Comparison of ENCODE assay signal across 9 cellular contexts in genomic region chr2:126664234-126664633, GRCh38. TPM values are rescaled to one million over a fixed set of nuclear protein-coding genes. Genes with fewer than 3 reads are reported as not detected.
A peak's percentile ranks its signal among the peaks of the same experiment; 100 is the strongest.
DNase-seq lines count a peak whose midpoint lies in the region; ATAC-seq, FAIRE-seq and TF ChIP-seq lines count a peak whose summit lies in the region.
"Had no signal": no experiment of that assay in that cellular context is flagged by ENCODE, and none has a peak within 500 bp of the region (broad histone marks: within the 10 kb centered on the region; RNA-seq: fewer than 3 reads in every experiment).

No MANE protein-coding gene starts in this region.

- TF ChIP-seq POLR2A in heart left ventricle (IDR thresholded peaks at IDR 0.05) (no peak), stomach (IDR thresholded peaks at IDR 0.05) (no peak), H54 (IDR thresholded peaks at IDR 0.05; ENCODE audit: low read depth, low read length) (no peak)

- CTCF ChIA-PET in activated CD8-positive, alpha-beta T cell treated with anti-CD3 and anti-CD28 coated beads, Interleukin-2, amount 10 ng/mL, durations not matched to agents 7 days and 5 days (lab: Charles Lee) = interaction anchor here (0.8 to 3.5 kb wide), 7 partner anchors 30 to 137 kb away, joined by 3 to 16 read pairs (median 4); no protein-coding TSS in a partner anchor

- H3K27ac ChIP-seq in heart left ventricle (peak overlapping the region in 10 of 12 donors; percentile 6 to 98 (median 58)), stomach (peak overlapping the region in 3 of 5 donors; percentile 62 to 96 (median 65)), GM23338 (ENCODE audit: low read depth) (no peak overlapping the region)

- intact Hi-C loops in heart left ventricle (cut with DNase I) = no loop called here
- intact Hi-C loops in Right ventricle myocardium superior (cut with DNase I) = no loop called here
- intact Hi-C loops in stomach (cut with DNase I; ENCODE audit: low total_unique reads) = no loop called here

- H3K27me3 ChIP-seq in heart left ventricle = no peaks in the 10 kb centered on the region
- no peaks in the 10 kb centered on the region for H3K27me3 ChIP-seq in stomach
- no peaks in the 10 kb centered on the region for H3K27me3 ChIP-seq in GM23338 (ENCODE audit: insufficient read depth)

- peak overlapping the region; percentile 95 for H3K27ac Mint-ChIP-seq in activated CD8-positive, alpha-beta T cell treated with anti-CD3 and anti-CD28 coated beads, Interleukin-2, amount 10 ng/mL, durations not matched to agents 7 days and 5 days
- no peak overlapping the region for H3K27ac Mint-ChIP-seq in GM23338

- H3K4me3 Mint-ChIP-seq in activated CD8-positive, alpha-beta T cell treated with anti-CD3 and anti-CD28 coated beads, Interleukin-2, amount 10 ng/mL, durations not matched to agents 7 days and 5 days = peak overlapping the region; percentile 48
- H3K4me3 Mint-ChIP-seq in GM23338 = no peak overlapping the region

- WGBS in heart left ventricle, 4 donors = 34 to 57% (median 43%) methylated on average over 3 of the region's 3 CpGs
- 53 to 70% (median 55%) methylated on average over 3 of the region's 3 CpGs for WGBS in stomach, 5 donors

- H3K27me3 Mint-ChIP-seq in activated CD8-positive, alpha-beta T cell treated with anti-CD3 and anti-CD28 coated beads, Interleukin-2, amount 10 ng/mL, durations not matched to agents 7 days and 5 days (ENCODE audit: low read depth) = no peaks in the 10 kb centered on the region
- H3K27me3 Mint-ChIP-seq in GM23338 (ENCODE audit: insufficient read depth, low read depth, poor library complexity) = peaks cover 5% of the 10 kb centered on the region

- no peak for TF ChIP-seq EP300 in stomach (IDR thresholded peaks at IDR 0.05)

- H3K4me1 Mint-ChIP-seq in activated CD8-positive, alpha-beta T cell treated with anti-CD3 and anti-CD28 coated beads, Interleukin-2, amount 10 ng/mL, durations not matched to agents 7 days and 5 days (ENCODE audit: low read depth) = peaks cover 83% of the 10 kb centered on the region
- H3K4me1 Mint-ChIP-seq in GM23338 = peaks cover 16% of the 10 kb centered on the region

- TF ChIP-seq CTCF in heart left ventricle (IDR thresholded peaks at IDR 0.05) (no peak), stomach (IDR thresholded peaks at IDR 0.05) (no peak), GM23338 (conservative IDR thresholded peaks at IDR 0.05; ENCODE audit: low read depth in 2 of 2) (no peak)

- POLR2A ChIA-PET in activated CD8-positive, alpha-beta T cell treated with anti-CD3 and anti-CD28 coated beads, Interleukin-2, amount 10 ng/mL, durations not matched to agents 7 days and 5 days (lab: Charles Lee) = interaction anchor here (0.8 to 1.5 kb wide), 4 partner anchors 20 to 113 kb away, joined by 3 to 5 read pairs (median 4); no protein-coding TSS in a partner anchor

- H3K9me2 ChIP-seq in GM23338 (ENCODE audit: insufficient read depth) = no peaks in the 10 kb centered on the region

- no peak overlapping the region for H2AFZ ChIP-seq in GM23338

- no peaks in the 10 kb centered on the region for H3K9me3 ChIP-seq in heart left ventricle
- H3K9me3 ChIP-seq in stomach = no peaks in the 10 kb centered on the region

- H4K20me1 ChIP-seq in GM23338 (replicated peaks; ENCODE audit: insufficient read depth) = no peaks in the 10 kb centered on the region

- H3K9me3 Mint-ChIP-seq in activated CD8-positive, alpha-beta T cell treated with anti-CD3 and anti-CD28 coated beads, Interleukin-2, amount 10 ng/mL, durations not matched to agents 7 days and 5 days (ENCODE audit: insufficient read depth) = no peaks in the 10 kb centered on the region
- H3K9me3 Mint-ChIP-seq in GM23338 = no peaks in the 10 kb centered on the region

- DNase-seq in heart left ventricle = no peak
- DNase-seq in Right ventricle myocardium superior = no peak
- peak; percentile 71 for DNase-seq in activated CD8-positive, alpha-beta T cell treated with anti-CD3 and anti-CD28 coated beads, Interleukin-2, amount 10 ng/mL, durations not matched to agents 7 days and 5 days
- DNase-seq in stomach = no peak
- no peak for DNase-seq in H54 (ENCODE audit: insufficient read length, low spot score)
- DNase-seq in NCI-H146 treated with DMSO at 0.1 percent for 48 hours (lab: John Stamatoyannopoulos, UW; ENCODE audit: unreplicated experiment) = no peak
- no peak for DNase-seq in GM23338 (ENCODE audit: low spot score)

- peaks cover 11 to 97% (median 85%) of the 10 kb centered on the region in 12 donors for H3K4me1 ChIP-seq in heart left ventricle
- H3K4me1 ChIP-seq in stomach = peaks cover 19 to 75% (median 52%) of the 10 kb centered on the region in 4 donors
- H3K4me1 ChIP-seq in GM23338 (ENCODE audit: insufficient read depth) = peaks cover under 1% of the 10 kb centered on the region; the same call in 1 of the 2 replicates

- no peak for FAIRE-seq in H54 (lab: Jason Lieb, UNC)
- FAIRE-seq: endometrium had no signal

- H3F3A ChIP-seq in GM23338 (replicated peaks; ENCODE audit: low read depth) = no peaks in the 10 kb centered on the region

- H3K79me2 ChIP-seq in GM23338 (replicated peaks; ENCODE audit: insufficient read depth) = peaks cover 9% of the 10 kb centered on the region

- peaks cover 0 to 18% (median 0%) of the 10 kb centered on the region in 9 donors for H3K36me3 ChIP-seq in heart left ventricle
- H3K36me3 ChIP-seq in stomach = peaks cover 0 to 5% (median 2%) of the 10 kb centered on the region in 4 donors
- H3K36me3 ChIP-seq in GM23338 (ENCODE audit: insufficient read depth) = no peaks in the 10 kb centered on the region

- ATAC-seq in heart left ventricle = no peak
- ATAC-seq in Right ventricle myocardium superior (ENCODE audit: poor library complexity) = no peak
- ATAC-seq in HG02938 (IDR thresholded peaks at IDR 0.05; ENCODE audit: unreplicated experiment) = peak; percentile 75
- ATAC-seq in activated CD8-positive, alpha-beta T cell treated with anti-CD3 and anti-CD28 coated beads, Interleukin-2, amount 10 ng/mL, durations not matched to agents 7 days and 5 days = peak; percentile 75
- no peak for ATAC-seq in GM23338

- peaks cover 76% of the 10 kb centered on the region for H3K36me3 Mint-ChIP-seq in activated CD8-positive, alpha-beta T cell treated with anti-CD3 and anti-CD28 coated beads, Interleukin-2, amount 10 ng/mL, durations not matched to agents 7 days and 5 days (ENCODE audit: low read depth)
- no peaks in the 10 kb centered on the region; the same call in 2 of the 3 replicates for H3K36me3 Mint-ChIP-seq in GM23338 (ENCODE audit: low read depth)

- H3K4me2 ChIP-seq in GM23338 = no peak overlapping the region

- H3K4me3 ChIP-seq in heart left ventricle (no peak overlapping the region), stomach (no peak overlapping the region), GM23338 (no peak overlapping the region)

TF ChIP-seq in GM23338, 12 proteins besides CTCF, POLR2A, EP300 and RAD21:
- TF ChIP-seq NANOG (IDR thresholded peaks at IDR 0.05; ENCODE audit: borderline replicate concordance) (no peak), JUNB (IDR thresholded peaks at IDR 0.05; ENCODE audit: unreplicated experiment) (no peak), EZH2 (IDR thresholded peaks at IDR 0.05; ENCODE audit: low read depth, unreplicated experiment) (no peak)

RNA-seq across cellular contexts. Expression of gene GYPC, which starts 8.3 kb away (rescaled TPM):
- total RNA-seq in heart left ventricle = 100 to 1,000 TPM; 108 to 149 (median 128) TPM
- 100 to 1,000 TPM; 131 to 369 TPM for polyA plus RNA-seq in heart left ventricle
- 111 TPM for total RNA-seq in Right ventricle myocardium superior
- total RNA-seq in activated CD8-positive, alpha-beta T cell treated with anti-CD3 and anti-CD28 coated beads, Interleukin-2, amount 10 ng/mL, durations not matched to agents 7 days and 5 days = 100 to 1,000 TPM; 163 to 168 TPM
- total RNA-seq in stomach = 100 to 1,000 TPM in 1 of 5 donors, 10 to 100 TPM in 4; 31.3 to 119 (median 43.6) TPM
- 10 to 100 TPM; 46.2 to 78.4 (median 63.4) TPM for polyA plus RNA-seq in stomach
- 13.4 and 19.6 TPM in 2 replicates for total RNA-seq in GM23338 (2014; rRNA removed; shearing (Covaris generic))
- polyA plus RNA-seq in GM23338 (2016; fragmentation: Nextera tagmentation; extraction: Ambion mirVana) = 29.7 and 31.2 TPM in 2 replicates

Comparison
In these comparisons a context has a peak if more than half of its experiments do, and no peak if none do; other contexts are left out.
1. ATAC-seq: peak in HG02938 (single experiment) and activated CD8-positive, alpha-beta T cell treated with anti-CD3 and anti-CD28 coated beads, Interleukin-2, amount 10 ng/mL, durations not matched to agents 7 days and 5 days (single experiment); none in heart left ventricle (0 of 4), Right ventricle myocardium superior (single experiment) and GM23338 (single experiment).